20 cellular contexts compared by ENCODE assay signal in genomic region chr1:39412892-39413291, GRCh38.
DNase-seq lines count a peak whose midpoint lies in the region; ATAC-seq and TF ChIP-seq lines count a peak whose summit lies in the region.
"Had no signal": no experiment of that assay in that cellular context is flagged by ENCODE, and none has a peak within 500 bp of the region (broad histone marks: within the 10 kb centered on the region; RNA-seq: fewer than 3 reads in every experiment).

No MANE protein-coding gene starts in this region.

- no peaks in the 10 kb centered on the region for H3K9me3 ChIP-seq in BLaER1
- H3K9me3 ChIP-seq in neural cell (ENCODE audit: low read length): no peaks in the 10 kb centered on the region
- H3K9me3 ChIP-seq: left lung had no signal

- H3K9me2 ChIP-seq in neural cell (ENCODE audit: insufficient read depth, low read length): no peaks in the 10 kb centered on the region

- H3K4me1 ChIP-seq in BLaER1: peaks cover 57% of the 10 kb centered on the region

- TF ChIP-seq RAD21 in neural cell (conservative IDR thresholded peaks at IDR 0.05): no peak

- TF ChIP-seq EP300 in neural cell (conservative IDR thresholded peaks at IDR 0.05; ENCODE audit: poor library complexity, severe bottlenecking): no peak

- no peak overlapping the region for H3K4me3 ChIP-seq in BLaER1
- H3K4me3 ChIP-seq in neural cell (ENCODE audit: low read length): peak overlapping the region; percentile 89
- H3K4me3 ChIP-seq: left lung, smooth muscle cell had no signal

- H3K4me3 Mint-ChIP-seq in endothelial cell (ENCODE audit: unreplicated experiment): peak overlapping the region; percentile 94
- H3K4me3 Mint-ChIP-seq: activated CD4-positive, alpha-beta T cell treated with anti-CD3 and anti-CD28 coated beads, Interleukin-2, amount 10 ng/mL, durations not matched to agents 7 days and 5 days; activated naive CD8-positive, alpha-beta T cell treated with anti-CD3 and anti-CD28 coated beads, Interleukin-2, amount 50 U/mL, for 24 hours; CD8-positive, alpha-beta memory T cell had no signal

- H3K79me2 ChIP-seq in neural cell (replicated peaks; ENCODE audit: insufficient read depth, low read length): peaks cover 65% of the 10 kb centered on the region

- TF ChIP-seq CTCF in endothelial cell (IDR thresholded peaks at IDR 0.05; ENCODE audit: unreplicated experiment) (no peak), neural cell (IDR thresholded peaks at IDR 0.05; ENCODE audit: poor library complexity, severe bottlenecking) (no peak)

- H3K27me3 ChIP-seq in BLaER1: no peaks in the 10 kb centered on the region
- H3K27me3 ChIP-seq in neural cell (ENCODE audit: insufficient read depth, low read depth, low read length): no peaks in the 10 kb centered on the region
- H3K27me3 ChIP-seq: left lung had no signal

- peaks cover 57% of the 10 kb centered on the region for H3K4me1 Mint-ChIP-seq in endothelial cell (ENCODE audit: unreplicated experiment)

- no peak overlapping the region for H3K27ac Mint-ChIP-seq in endothelial cell (ENCODE audit: unreplicated experiment)
- H3K27ac Mint-ChIP-seq: activated CD4-positive, alpha-beta T cell treated with anti-CD3 and anti-CD28 coated beads, Interleukin-2, amount 10 ng/mL, durations not matched to agents 7 days and 5 days had no signal

- H3K36me3 Mint-ChIP-seq in endothelial cell (ENCODE audit: low read depth, unreplicated experiment): peaks cover 39% of the 10 kb centered on the region

- H3K9ac ChIP-seq in BLaER1: peak overlapping the region; percentile 8; the same call in 1 of the 2 replicates
- H3K9ac ChIP-seq in neural cell (ENCODE audit: low read length): no peak overlapping the region

- H2AFZ ChIP-seq in neural cell (ENCODE audit: low read depth, low read length): no peak overlapping the region

- ATAC-seq in HG02981 (IDR thresholded peaks at IDR 0.05; ENCODE audit: unreplicated experiment): no peak
- no peak for ATAC-seq in HG02642 (IDR thresholded peaks at IDR 0.05; ENCODE audit: poor library complexity, unreplicated experiment)
- ATAC-seq: activated naive CD8-positive, alpha-beta T cell treated with anti-CD3 and anti-CD28 coated beads, Interleukin-2, amount 50 U/mL, for 24 hours; left lung had no signal

- no peaks in the 10 kb centered on the region for H3K9me3 Mint-ChIP-seq in endothelial cell (ENCODE audit: unreplicated experiment)
- H3K9me3 Mint-ChIP-seq: activated CD4-positive, alpha-beta T cell treated with anti-CD3 and anti-CD28 coated beads, Interleukin-2, amount 10 ng/mL, durations not matched to agents 7 days and 5 days; activated naive CD8-positive, alpha-beta T cell treated with anti-CD3 and anti-CD28 coated beads, Interleukin-2, amount 50 U/mL, for 24 hours; CD8-positive, alpha-beta memory T cell had no signal

- H3K27ac ChIP-seq in BLaER1 (no peak overlapping the region), neural cell (ENCODE audit: low read length) (no peak overlapping the region)
- H3K27ac ChIP-seq: left lung had no signal

- DNase-seq in NAMALWA (ENCODE audit: low spot score) (peak; percentile 6), endothelial cell (ENCODE audit: low spot score) (no peak), DMS153 treated with DMSO at 0.1 percent for 48 hours (lab: John Stamatoyannopoulos, UW; ENCODE audit: unreplicated experiment) (no peak), NCI-H345 (lab: John Stamatoyannopoulos, UW) (no peak)
- DNase-seq: activated CD4-positive, alpha-beta T cell treated with anti-CD3 and anti-CD28 coated beads, Interleukin-2, amount 10 ng/mL, durations not matched to agents 7 days and 5 days; activated CD8-positive, alpha-beta memory T cell treated with anti-CD3 and anti-CD28 coated beads, Interleukin-2, amount 50 U/mL, for 4 hours; activated naive CD8-positive, alpha-beta T cell treated with anti-CD3 and anti-CD28 coated beads, Interleukin-2, amount 50 U/mL, for 24 hours; CD8-positive, alpha-beta memory T cell; dermis blood vessel endothelial cell; erythroblast; glutamatergic neuron; KBM-7; NCI-H2081; posterior cingulate gyrus had no signal

- peaks cover 23% of the 10 kb centered on the region for H3K27me3 Mint-ChIP-seq in endothelial cell (ENCODE audit: unreplicated experiment)
- H3K27me3 Mint-ChIP-seq: activated CD4-positive, alpha-beta T cell treated with anti-CD3 and anti-CD28 coated beads, Interleukin-2, amount 10 ng/mL, durations not matched to agents 7 days and 5 days; activated naive CD8-positive, alpha-beta T cell treated with anti-CD3 and anti-CD28 coated beads, Interleukin-2, amount 50 U/mL, for 24 hours; CD8-positive, alpha-beta memory T cell had no signal

- H4K20me1 ChIP-seq in BLaER1: peaks cover 91% of the 10 kb centered on the region
- H4K20me1 ChIP-seq in neural cell (ENCODE audit: insufficient read depth): peaks cover 19% of the 10 kb centered on the region

- H3K36me3 ChIP-seq in BLaER1 (peaks cover 52% of the 10 kb centered on the region), neural cell (ENCODE audit: insufficient read depth, low read length) (no peaks in the 10 kb centered on the region)

- H3F3A ChIP-seq in neural cell (ENCODE audit: insufficient read depth, low read length, poor library complexity, severe bottlenecking): peaks cover 8% of the 10 kb centered on the region

- H3K4me2 ChIP-seq in BLaER1 (peak overlapping the region; percentile 97), neural cell (ENCODE audit: low read length) (peak overlapping the region; percentile 70)

TF ChIP-seq in neural cell, 6 proteins besides CTCF, POLR2A, EP300 and RAD21:
- TF ChIP-seq EZH2 (IDR thresholded peaks at IDR 0.05; ENCODE audit: borderline replicate concordance, insufficient read depth, low read length, poor library complexity, severe bottlenecking): no peak
- TF ChIP-seq REST (IDR thresholded peaks at IDR 0.05; ENCODE audit: borderline replicate concordance): no peak
- no peak for TF ChIP-seq SMC3 (conservative IDR thresholded peaks at IDR 0.05; ENCODE audit: poor library complexity)
- no peak for TF ChIP-seq POLR2AphosphoS5 (IDR thresholded peaks at IDR 0.05)
- TF ChIP-seq TAF1 (IDR thresholded peaks at IDR 0.05; ENCODE audit: low read depth): no peak
- TF ChIP-seq MXI1 (conservative IDR thresholded peaks at IDR 0.05; ENCODE audit: poor library complexity, severe bottlenecking): no peak
